Comparison of ENCODE assay signal across 9 cellular contexts in genomic region chr9:127557998-127558546, GRCh38. TPM values are rescaled to one million over a fixed set of nuclear protein-coding genes. Genes with fewer than 3 reads are reported as not detected.
DNase-seq lines count a peak whose midpoint lies in the region; ATAC-seq, FAIRE-seq and TF ChIP-seq lines count a peak whose summit lies in the region.
"Had no signal": no experiment of that assay in that cellular context is flagged by ENCODE, and none has a peak within 500 bp of the region (broad histone marks: within the 10 kb centered on the region; RNA-seq: fewer than 3 reads in every experiment).

No MANE protein-coding gene starts in this region.

- no peaks in the 10 kb centered on the region for H3K9me3 ChIP-seq in NT2/D1 (ENCODE audit: insufficient read depth, low read length)
- H3K9me3 ChIP-seq in duodenal mucosa (ENCODE audit: control insufficient read depth in 1 of 2, low read length in 2 of 2) = no peaks in the 10 kb centered on the region
- no peaks in the 10 kb centered on the region for H3K9me3 ChIP-seq in MM.1S (replicated peaks; ENCODE audit: insufficient read depth, low read length)

- peaks cover 62% of the 10 kb centered on the region for H3K36me3 ChIP-seq in NT2/D1 (ENCODE audit: insufficient read depth, insufficient read length, low read length)
- H3K36me3 ChIP-seq in duodenal mucosa (ENCODE audit: control insufficient read depth in 1 of 2, insufficient read depth in 2 of 2, low read length in 2 of 2) = peaks cover 11 to 30% of the 10 kb centered on the region in 2 donors
- H3K36me3 ChIP-seq in MM.1S (replicated peaks; ENCODE audit: insufficient read depth, low read length) = no peaks in the 10 kb centered on the region

- H3K4me3 ChIP-seq in AG10803 (ENCODE audit: low read length) (peak overlapping the region; percentile 37), NT2/D1 (ENCODE audit: insufficient read length, low read depth) (no peak overlapping the region), duodenal mucosa (ENCODE audit: low read depth in 1 of 2, low read length in 2 of 2) (no peak overlapping the region), MM.1S (ENCODE audit: low read length) (no peak overlapping the region)

- H3K9me3 Mint-ChIP-seq in osteocyte (ENCODE audit: unreplicated experiment) (no peaks in the 10 kb centered on the region), natural killer cell (no peaks in the 10 kb centered on the region)

- H3K27me3 ChIP-seq in NT2/D1 (ENCODE audit: insufficient read depth, insufficient read length) (no peaks in the 10 kb centered on the region), duodenal mucosa (ENCODE audit: control insufficient read depth in 1 of 2, insufficient read depth in 2 of 2, low read length in 2 of 2) (no peaks in the 10 kb centered on the region), MM.1S (replicated peaks; ENCODE audit: insufficient read depth, low read length) (no peaks in the 10 kb centered on the region)

- H3K4me1 Mint-ChIP-seq in osteocyte (ENCODE audit: unreplicated experiment) = peaks cover 95% of the 10 kb centered on the region
- peaks cover 20 to 61% of the 10 kb centered on the region in 2 donors for H3K4me1 Mint-ChIP-seq in natural killer cell

- ATAC-seq in GM18520 (IDR thresholded peaks at IDR 0.05; ENCODE audit: unreplicated experiment) = no peak
- ATAC-seq in natural killer cell = no peak

- H3K27me3 Mint-ChIP-seq in osteocyte (ENCODE audit: unreplicated experiment) = no peaks in the 10 kb centered on the region
- peaks cover 0 to 3% of the 10 kb centered on the region in 2 donors for H3K27me3 Mint-ChIP-seq in natural killer cell (ENCODE audit: low read depth in 2 of 2)

- no peak for DNase-seq in AG10803 (ENCODE audit: low read depth)
- no peak for DNase-seq in NT2/D1 (ENCODE audit: low read depth, low spot score)
- no peak for DNase-seq in osteocyte (ENCODE audit: extremely low spot score, unreplicated experiment)
- DNase-seq in MM.1S = no peak
- no peak for DNase-seq in natural killer cell
- no peak for DNase-seq in urothelium cell line (ENCODE audit: low spot score)
- DNase-seq: cortex of kidney had no signal

- no peaks in the 10 kb centered on the region for H3F3A ChIP-seq in MM.1S (ENCODE audit: insufficient read depth, low read length)

- H3K4me3 Mint-ChIP-seq in osteocyte (ENCODE audit: unreplicated experiment) = peak overlapping the region; percentile 38
- no peak overlapping the region for H3K4me3 Mint-ChIP-seq in natural killer cell

- no peaks in the 10 kb centered on the region for H3K79me2 ChIP-seq in MM.1S (ENCODE audit: low read length)

- peaks cover 14% of the 10 kb centered on the region for H3K36me3 Mint-ChIP-seq in osteocyte (ENCODE audit: unreplicated experiment)
- H3K36me3 Mint-ChIP-seq in natural killer cell = no peaks in the 10 kb centered on the region

- FAIRE-seq in urothelium cell line (lab: Jason Lieb, UNC) = no peak

- no peak overlapping the region for H2AFZ ChIP-seq in MM.1S (ENCODE audit: low read length)

- peaks cover 55% of the 10 kb centered on the region for H3K4me1 ChIP-seq in NT2/D1 (ENCODE audit: insufficient read depth, insufficient read length)
- H3K4me1 ChIP-seq in duodenal mucosa (ENCODE audit: control insufficient read depth in 1 of 2, insufficient read depth in 2 of 2, low read length in 2 of 2) = peaks cover 71 to 78% of the 10 kb centered on the region in 2 donors
- H3K4me1 ChIP-seq in MM.1S (ENCODE audit: low read length) = 0 out of 2 replicates have a peak, but pooled peaks cover 3% of the 10 kb centered on the region

- H3K27ac ChIP-seq in duodenal mucosa (ENCODE audit: low read depth, low read length) (peak overlapping the region; percentile 55), MM.1S (ENCODE audit: low read length) (no peak overlapping the region)

- TF ChIP-seq CTCF in AG10803 (conservative IDR thresholded peaks at IDR 0.05; ENCODE audit: low read length) (no peak), osteocyte (IDR thresholded peaks at IDR 0.05) (no peak), MM.1S (IDR thresholded peaks at IDR 0.05; ENCODE audit: low read length) (no peak), natural killer cell (IDR thresholded peaks at IDR 0.05) (no peak)

- no peaks in the 10 kb centered on the region for H3K9me2 ChIP-seq in MM.1S (replicated peaks; ENCODE audit: insufficient read depth, low read length)

- H3K27ac Mint-ChIP-seq in osteocyte (ENCODE audit: unreplicated experiment) (peak overlapping the region; percentile 92), natural killer cell (peak overlapping the region in 1 of 2 donors; percentile 87)

- intact Hi-C loops in natural killer cell (cut with micrococcal nuclease) = no loop called here

- no peak overlapping the region for H3K4me2 ChIP-seq in MM.1S (ENCODE audit: low read depth, low read length)

- no peaks in the 10 kb centered on the region for H4K20me1 ChIP-seq in MM.1S (ENCODE audit: insufficient read depth, low read length)

- H3K9ac ChIP-seq in NT2/D1 (ENCODE audit: insufficient read length, low read depth) (peak overlapping the region; percentile 37), duodenal mucosa (ENCODE audit: low read depth in 1 of 2, low read length in 2 of 2) (no peak overlapping the region), MM.1S (ENCODE audit: low read length) (no peak overlapping the region)

RNA-seq across cellular contexts. Expression of gene STXBP1, which starts 54.0 kb away (rescaled TPM):
- total RNA-seq in osteocyte = 44.9 and 46.5 TPM in 2 replicates
- 1 to 10 TPM in 2 of 3 donors, under 1 TPM in 1; 0.97 to 1.8 (median 1.6) TPM for total RNA-seq in natural killer cell

Comparison
In these comparisons a context has a peak if more than half of its experiments do, and no peak if none do; other contexts are left out.
1. RNA of gene STXBP1, which starts 54.0 kb away (total RNA-seq): 44.9 to 46.5 TPM in osteocyte; 0.97 to 1.8 TPM in natural killer cell; every median in the first group is over 10 times any median in the second.